ENCODE assay signal across 10 cellular contexts in the genomic region with DNA sequence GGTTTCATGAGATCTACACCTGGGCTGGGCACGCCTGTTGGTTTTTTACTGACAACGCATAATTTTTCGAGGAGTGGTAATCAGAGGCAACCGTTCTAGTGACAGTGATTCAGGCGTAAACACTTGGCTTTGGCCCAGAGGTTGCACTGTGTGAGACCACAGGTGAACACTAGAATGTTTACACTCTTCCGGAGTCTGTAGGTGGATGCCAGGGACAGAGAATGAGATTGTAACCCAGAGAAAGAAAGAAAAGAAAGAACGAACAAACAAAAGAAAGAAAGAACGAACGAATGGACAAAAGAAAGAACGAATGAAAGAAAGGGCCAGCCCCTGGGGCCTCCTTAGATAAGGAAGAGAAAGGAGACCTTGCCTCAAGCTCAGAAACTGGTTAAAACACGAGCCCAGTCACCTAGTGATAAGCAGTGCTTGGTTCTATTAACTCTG.
A peak's percentile ranks its signal among the peaks of the same experiment; 100 is the strongest.
DNase-seq lines count a peak whose midpoint lies in the region; ATAC-seq, FAIRE-seq and TF ChIP-seq lines count a peak whose summit lies in the region.
"Had no signal": no experiment of that assay in that cellular context is flagged by ENCODE, and none has a peak within 500 bp of the region (broad histone marks: within the 10 kb centered on the region; RNA-seq: fewer than 3 reads in every experiment).

No MANE protein-coding gene starts in this region.

- H3K4me2 ChIP-seq in DND-41 (ENCODE audit: insufficient read depth, low read length) = no peak overlapping the region

- H3K36me3 Mint-ChIP-seq in natural killer cell treated with Interleukin-12 subunit alpha and Interleukin-12 subunit beta and Interleukin-15 and Interleukin-18, amount 100 ng/mL, for 72 hours = no peaks in the 10 kb centered on the region

- peaks cover 54% of the 10 kb centered on the region for H3K4me1 ChIP-seq in DND-41 (ENCODE audit: insufficient read depth, low read length)
- peaks cover 0 to 46% (median 0%) of the 10 kb centered on the region in 12 donors for H3K4me1 ChIP-seq in heart left ventricle

- H3K4me3 Mint-ChIP-seq in natural killer cell treated with Interleukin-12 subunit alpha and Interleukin-12 subunit beta and Interleukin-15 and Interleukin-18, amount 100 ng/mL, for 72 hours = peak overlapping the region; percentile 51

- peaks cover 44% of the 10 kb centered on the region for H3K79me2 ChIP-seq in DND-41 (ENCODE audit: insufficient read depth, low read length)

- H3K9me3 ChIP-seq in DND-41 (ENCODE audit: insufficient read depth, low read length, severe bottlenecking) = no peaks in the 10 kb centered on the region
- H3K9me3 ChIP-seq in heart left ventricle = no peaks in the 10 kb centered on the region

- ATAC-seq in DND-41 (ENCODE audit: insufficient read depth, low read depth) = no peak
- ATAC-seq in natural killer cell treated with Interleukin-12 subunit alpha and Interleukin-12 subunit beta and Interleukin-15 and Interleukin-18, amount 100 ng/mL, for 72 hours = peak in 1 of 2 donors; percentile 31
- ATAC-seq in heart left ventricle = no peak
- no peak for ATAC-seq in GM21619 (IDR thresholded peaks at IDR 0.05; ENCODE audit: unreplicated experiment)

- peak overlapping the region; percentile 46 to 89 for H3K27ac Mint-ChIP-seq in natural killer cell treated with Interleukin-12 subunit alpha and Interleukin-12 subunit beta and Interleukin-15 and Interleukin-18, amount 100 ng/mL, for 72 hours

- H3K27me3 Mint-ChIP-seq in natural killer cell treated with Interleukin-12 subunit alpha and Interleukin-12 subunit beta and Interleukin-15 and Interleukin-18, amount 100 ng/mL, for 72 hours = no peaks in the 10 kb centered on the region

- no peaks in the 10 kb centered on the region for H4K20me1 ChIP-seq in DND-41 (ENCODE audit: insufficient read depth, low read length)

- TF ChIP-seq POLR2A in heart left ventricle (IDR thresholded peaks at IDR 0.05) = no peak

- FAIRE-seq in D721Med (lab: Jason Lieb, UNC) = no peak
- FAIRE-seq: frontal cortex had no signal

- no peak for TF ChIP-seq CTCF in DND-41 (IDR thresholded peaks at IDR 0.05; ENCODE audit: borderline replicate concordance, extremely low read depth, low read length, poor library complexity, severe bottlenecking)
- TF ChIP-seq CTCF in D721Med (IDR thresholded peaks at IDR 0.05; ENCODE audit: insufficient read depth, missing control alignments) = no peak
- TF ChIP-seq CTCF in heart left ventricle (IDR thresholded peaks at IDR 0.05) = no peak

- DNase-seq in DND-41 (no peak), T follicular helper cell (ENCODE audit: low read depth) (peak; percentile 68), activated T-helper 1 cell treated with Interleukin-2 at 50 U/mL for 16 hours (ENCODE audit: low read depth) (peak; percentile 56), NCI-H128 (lab: John Stamatoyannopoulos, UW; ENCODE audit: unreplicated experiment) (no peak), D721Med (ENCODE audit: insufficient read length, low spot score) (no peak), heart left ventricle (no peak)
- no peak for DNase-seq in natural killer cell treated with Interleukin-12 subunit alpha and Interleukin-12 subunit beta and Interleukin-15 and Interleukin-18, amount 100 ng/mL, for 72 hours (ENCODE audit: low spot score)
- DNase-seq: trophoblast cell had no signal

- H3K4me1 Mint-ChIP-seq in natural killer cell treated with Interleukin-12 subunit alpha and Interleukin-12 subunit beta and Interleukin-15 and Interleukin-18, amount 100 ng/mL, for 72 hours (ENCODE audit: low read depth in 2 of 2) = peaks cover 68 to 72% of the 10 kb centered on the region in 2 donors

- H3K36me3 ChIP-seq in DND-41 (ENCODE audit: insufficient read depth, low read length) (no peaks in the 10 kb centered on the region), heart left ventricle (no peaks in the 10 kb centered on the region)

- H3K27me3 ChIP-seq in DND-41 (ENCODE audit: insufficient read depth, low read length, poor library complexity) (no peaks in the 10 kb centered on the region), heart left ventricle (peaks cover 0 to 17% (median 0%) of the 10 kb centered on the region in 9 donors)

- H3K9me3 Mint-ChIP-seq in natural killer cell treated with Interleukin-12 subunit alpha and Interleukin-12 subunit beta and Interleukin-15 and Interleukin-18, amount 100 ng/mL, for 72 hours = no peaks in the 10 kb centered on the region

- intact Hi-C loops in heart left ventricle (cut with DNase I) = no loop called here

- WGBS in heart left ventricle, 4 donors = 73 to 86% (median 81%) methylated on average over 11 of the region's 11 CpGs

- H3K4me3 ChIP-seq in DND-41 (ENCODE audit: low read depth in 1 of 2, low read length in 2 of 2) (no peak overlapping the region), heart left ventricle (no peak overlapping the region)

- H3K27ac ChIP-seq in DND-41 (ENCODE audit: low read length) = peak overlapping the region; percentile 92
- H3K27ac ChIP-seq in heart left ventricle = peak overlapping the region in 1 of 12 donors; percentile 60

- no peak overlapping the region for H3K9ac ChIP-seq in DND-41 (ENCODE audit: low read depth, low read length)

- no peak overlapping the region for H2AFZ ChIP-seq in DND-41 (ENCODE audit: low read depth, low read length)

Comparison
In these comparisons a context has a peak if more than half of its experiments do, and no peak if none do; other contexts are left out.
1. DNase-seq: peak in T follicular helper cell (single experiment) and activated T-helper 1 cell treated with Interleukin-2 at 50 U/mL for 16 hours (single experiment); none in DND-41 (single experiment), natural killer cell treated with Interleukin-12 subunit alpha and Interleukin-12 subunit beta and Interleukin-15 and Interleukin-18, amount 100 ng/mL, for 72 hours (single experiment), NCI-H128 (single experiment), D721Med (single experiment) and heart left ventricle (0 of 5).